11 cellular contexts compared by ENCODE assay signal in genomic region chr19:3006075-3006767, GRCh38. TPM values are rescaled to one million over a fixed set of nuclear protein-coding genes. Genes with fewer than 3 reads are reported as not detected.
DNase-seq lines count a peak whose midpoint lies in the region; ATAC-seq and TF ChIP-seq lines count a peak whose summit lies in the region.
"Had no signal": no experiment of that assay in that cellular context is flagged by ENCODE, and none has a peak within 500 bp of the region (broad histone marks: within the 10 kb centered on the region; RNA-seq: fewer than 3 reads in every experiment).

No MANE protein-coding gene starts in this region.

- TF ChIP-seq CTCF in right atrium auricular region (IDR thresholded peaks at IDR 0.05) (no peak), foreskin keratinocyte (conservative IDR thresholded peaks at IDR 0.05) (no peak), testis (IDR thresholded peaks at IDR 0.05) (no peak)

- intact Hi-C loops in right cardiac atrium (cut with DNase I) = no loop called here
- intact Hi-C loops in testis (cut with DNase I; ENCODE audit: low total_unique reads) = no loop called here

- no peak overlapping the region for H3K9ac ChIP-seq in NT2/D1 (ENCODE audit: insufficient read length, low read depth)

- peaks cover 81% of the 10 kb centered on the region for H3K36me3 ChIP-seq in right atrium auricular region
- no peaks in the 10 kb centered on the region for H3K36me3 ChIP-seq in NT2/D1 (ENCODE audit: insufficient read depth, insufficient read length, low read length)
- no peaks in the 10 kb centered on the region for H3K36me3 ChIP-seq in testis (ENCODE audit: low read depth, missing control alignments)

- H3K4me1 ChIP-seq in right cardiac atrium (ENCODE audit: control insufficient read depth, insufficient read depth, low read length) (no peaks in the 10 kb centered on the region), right atrium auricular region (no peaks in the 10 kb centered on the region), NT2/D1 (ENCODE audit: insufficient read depth, insufficient read length) (peaks cover 10% of the 10 kb centered on the region), foreskin keratinocyte (no peaks in the 10 kb centered on the region), testis (peaks cover 5% of the 10 kb centered on the region)

- H3K27me3 ChIP-seq in right cardiac atrium (ENCODE audit: control insufficient read depth, insufficient read depth) = no peaks in the 10 kb centered on the region
- no peaks in the 10 kb centered on the region for H3K27me3 ChIP-seq in right atrium auricular region
- H3K27me3 ChIP-seq in NT2/D1 (ENCODE audit: insufficient read depth, insufficient read length) = peaks cover 26% of the 10 kb centered on the region
- H3K27me3 ChIP-seq in foreskin keratinocyte = no peaks in the 10 kb centered on the region
- H3K27me3 ChIP-seq in testis = no peaks in the 10 kb centered on the region

- no peaks in the 10 kb centered on the region for H3K9me3 ChIP-seq in right cardiac atrium (ENCODE audit: control insufficient read depth, low read length)
- H3K9me3 ChIP-seq in right atrium auricular region = no peaks in the 10 kb centered on the region
- no peaks in the 10 kb centered on the region for H3K9me3 ChIP-seq in NT2/D1 (ENCODE audit: insufficient read depth, low read length)
- no peaks in the 10 kb centered on the region for H3K9me3 ChIP-seq in testis

- H3K27ac ChIP-seq in right cardiac atrium (ENCODE audit: low read length) (no peak overlapping the region), right atrium auricular region (no peak overlapping the region), foreskin keratinocyte (no peak overlapping the region), testis (no peak overlapping the region)
- H3K27ac ChIP-seq: C4-2B had no signal

- WGBS in right cardiac atrium = 77% methylated on average over 37 of the region's 37 CpGs
- 58 to 62% methylated on average over 10 to 37 of the region's 37 CpGs for WGBS in testis, 2 donors

- TF ChIP-seq POLR2A in testis (IDR thresholded peaks at IDR 0.05) = no peak

- ATAC-seq in right cardiac atrium (peak; percentile 17 to 23), foreskin keratinocyte (peak; percentile 46), GM21825 (IDR thresholded peaks at IDR 0.05; ENCODE audit: unreplicated experiment) (no peak)

- DNase-seq in right cardiac atrium (no peak), right atrium auricular region (ENCODE audit: low spot score) (no peak), NT2/D1 (ENCODE audit: low read depth, low spot score) (peak; percentile 48), foreskin keratinocyte (no peak), testis (peak; percentile 75), COR-L47 (lab: John Stamatoyannopoulos, UW) (no peak), NCI-H1436 treated with DMSO at 0.1 percent for 48 hours (lab: John Stamatoyannopoulos, UW) (no peak)
- DNase-seq: activated CD8-positive, alpha-beta memory T cell treated with anti-CD3 and anti-CD28 coated beads for 24 hours; T-helper 1 cell had no signal

- no peak overlapping the region for H3K4me3 ChIP-seq in right cardiac atrium (ENCODE audit: low read length)
- H3K4me3 ChIP-seq in right atrium auricular region = no peak overlapping the region
- no peak overlapping the region for H3K4me3 ChIP-seq in NT2/D1 (ENCODE audit: insufficient read length, low read depth)
- H3K4me3 ChIP-seq in testis = peak overlapping the region in 1 of 2 donors; percentile 26

RNA-seq across cellular contexts. Expression of gene TLE2, which starts 22.9 kb away (rescaled TPM):
- 100 to 1,000 TPM in 1 of 4 donors, 10 to 100 TPM in 3; 78.4 to 102 (median 88.1) TPM for total RNA-seq in right cardiac atrium
- 68.6 TPM for polyA plus RNA-seq in right cardiac atrium
- 100 to 1,000 TPM in 1 of 2 donors, 10 to 100 TPM in 1; 41.2 to 101 TPM for total RNA-seq in right atrium auricular region
- total RNA-seq in foreskin keratinocyte = 1.4 and 1.8 TPM in 2 replicates
- polyA plus RNA-seq in foreskin keratinocyte = 1.8 and 2.5 TPM in 2 replicates
- total RNA-seq in testis = 10 to 100 TPM; 70.5 to 76.6 TPM
- 30.2 TPM for polyA plus RNA-seq in testis (ENCODE audit: insufficient read depth, low read depth, low replicate concordance)

RNA-seq across cellular contexts. Expression of gene TLE6, which starts 28.9 kb away (rescaled TPM):
- total RNA-seq in right cardiac atrium = 1 to 10 TPM in 2 of 4 donors, under 1 TPM in 2; 0.28 to 2.2 (median 1.2) TPM
- polyA plus RNA-seq in right cardiac atrium = 2.1 TPM
- 1 to 10 TPM; 2.1 to 5.2 TPM for total RNA-seq in right atrium auricular region
- total RNA-seq in foreskin keratinocyte = 0.35 and 0.61 TPM in 2 replicates
- polyA plus RNA-seq in foreskin keratinocyte = 0.47 and 1.2 TPM in 2 replicates
- 10 to 100 TPM in 1 of 2 donors, 1 to 10 TPM in 1; 9.1 to 12.5 TPM for total RNA-seq in testis
- 8.1 TPM for polyA plus RNA-seq in testis (ENCODE audit: insufficient read depth, low read depth, low replicate concordance)

RNA-seq across cellular contexts. Expression of gene TLE5, which starts 56.1 kb away (rescaled TPM):
- total RNA-seq in right cardiac atrium (1,000 to 10,000 TPM in 2 of 4 donors, 100 to 1,000 TPM in 2; 784 to 1,020 (median 971) TPM), right atrium auricular region (1,000 to 10,000 TPM in 1 of 2 donors, 100 to 1,000 TPM in 1; 869 to 1,050 TPM), foreskin keratinocyte (343 TPM in 2 replicates), testis (100 to 1,000 TPM; 354 to 539 TPM)
- polyA plus RNA-seq in right cardiac atrium (1,565 TPM), foreskin keratinocyte (417 and 421 TPM in 2 replicates), testis (ENCODE audit: insufficient read depth, low read depth, low replicate concordance) (314 TPM)

Comparison
In these comparisons a context has a peak if more than half of its experiments do, and no peak if none do; other contexts are left out.
1. DNase-seq: peak in NT2/D1 (single experiment) and testis (single experiment); none in right cardiac atrium (0 of 3), right atrium auricular region (single experiment), foreskin keratinocyte (0 of 2), COR-L47 (single experiment) and NCI-H1436 treated with DMSO at 0.1 percent for 48 hours (single experiment).
2. RNA of gene TLE2, which starts 22.9 kb away (total RNA-seq): 41.2 to 101 TPM in right atrium auricular region, 78.4 to 102 TPM in right cardiac atrium and 70.5 to 76.6 TPM in testis; 1.4 to 1.8 TPM in foreskin keratinocyte; every median in the first group is over 10 times any median in the second.